In genomic region chr14:24428628-24429394, GRCh38 we compare ENCODE assay signal across 8 cellular contexts. TPM values are rescaled to one million over a fixed set of nuclear protein-coding genes. Genes with fewer than 3 reads are reported as not detected.
DNase-seq lines count a peak whose midpoint lies in the region; ATAC-seq and TF ChIP-seq lines count a peak whose summit lies in the region.

No MANE protein-coding gene starts in this region.

- peaks cover 21% of the 10 kb centered on the region for H3K4me1 ChIP-seq in MM.1S (ENCODE audit: low read length)

- DNase-seq in MM.1S, result no peak
- DNase-seq in neural crest cell (ENCODE audit: low read depth, low spot score), result no peak
- no peak for DNase-seq in kidney glomerular epithelial cell (lab: John Stamatoyannopoulos, UW)
- no peak for DNase-seq in head of caudate nucleus

- no peaks in the 10 kb centered on the region for H3K9me3 ChIP-seq in MM.1S (replicated peaks; ENCODE audit: insufficient read depth, low read length)

- H3K36me3 Mint-ChIP-seq in dendritic cell treated with granulocyte-macrophage colony-stimulating factor and Interleukin-4, amounts not matched to agents 40 ng/mL and 50 ng/mL, for 4 days (ENCODE audit: low read depth), result peaks cover 42% of the 10 kb centered on the region
- H3K36me3 Mint-ChIP-seq in neural crest cell (ENCODE audit: low read depth), result peaks cover 3% of the 10 kb centered on the region

- H2AFZ ChIP-seq in MM.1S (ENCODE audit: low read length), result no peak overlapping the region

- H3K4me1 Mint-ChIP-seq in dendritic cell treated with granulocyte-macrophage colony-stimulating factor and Interleukin-4, amounts not matched to agents 40 ng/mL and 50 ng/mL, for 4 days (ENCODE audit: low read depth), result peaks cover 64% of the 10 kb centered on the region
- peaks cover 18% of the 10 kb centered on the region for H3K4me1 Mint-ChIP-seq in neural crest cell

- peak overlapping the region; percentile 97 for H3K27ac Mint-ChIP-seq in dendritic cell treated with granulocyte-macrophage colony-stimulating factor and Interleukin-4, amounts not matched to agents 40 ng/mL and 50 ng/mL, for 4 days
- H3K27ac Mint-ChIP-seq in neural crest cell (ENCODE audit: unreplicated experiment), result no peak overlapping the region

- H4K20me1 ChIP-seq in MM.1S (ENCODE audit: insufficient read depth, low read length), result no peaks in the 10 kb centered on the region

- peak overlapping the region; percentile 79 for H3K4me2 ChIP-seq in MM.1S (ENCODE audit: low read depth, low read length)

- H3K9ac ChIP-seq in MM.1S (ENCODE audit: low read length), result peak overlapping the region; percentile 94

- H3K36me3 ChIP-seq in MM.1S (replicated peaks; ENCODE audit: insufficient read depth, low read length), result no peaks in the 10 kb centered on the region

- peaks cover 23% of the 10 kb centered on the region for H3K79me2 ChIP-seq in MM.1S (ENCODE audit: low read length)

- no peaks in the 10 kb centered on the region for H3K9me2 ChIP-seq in MM.1S (replicated peaks; ENCODE audit: insufficient read depth, low read length)

- H3K4me3 Mint-ChIP-seq in dendritic cell treated with granulocyte-macrophage colony-stimulating factor and Interleukin-4, amounts not matched to agents 40 ng/mL and 50 ng/mL, for 4 days, result no peak overlapping the region
- peak overlapping the region; percentile 79 for H3K4me3 Mint-ChIP-seq in neural crest cell

- peak overlapping the region; percentile 61 for H3K4me3 ChIP-seq in MM.1S (ENCODE audit: low read length)

- no peaks in the 10 kb centered on the region for H3K27me3 ChIP-seq in MM.1S (replicated peaks; ENCODE audit: insufficient read depth, low read length)

- TF ChIP-seq CTCF in C4-2B (conservative IDR thresholded peaks at IDR 0.05) (no peak), MM.1S (IDR thresholded peaks at IDR 0.05; ENCODE audit: low read length) (no peak), neural crest cell (conservative IDR thresholded peaks at IDR 0.05) (no peak)

- H3K27me3 Mint-ChIP-seq in dendritic cell treated with granulocyte-macrophage colony-stimulating factor and Interleukin-4, amounts not matched to agents 40 ng/mL and 50 ng/mL, for 4 days, result peaks cover 7% of the 10 kb centered on the region
- H3K27me3 Mint-ChIP-seq in neural crest cell (ENCODE audit: low read depth), result peaks cover 7% of the 10 kb centered on the region

- no peaks in the 10 kb centered on the region for H3K9me3 Mint-ChIP-seq in dendritic cell treated with granulocyte-macrophage colony-stimulating factor and Interleukin-4, amounts not matched to agents 40 ng/mL and 50 ng/mL, for 4 days
- no peaks in the 10 kb centered on the region for H3K9me3 Mint-ChIP-seq in neural crest cell

- H3K27ac ChIP-seq in C4-2B, result peak overlapping the region; percentile 74
- H3K27ac ChIP-seq in MM.1S (ENCODE audit: low read length), result no peak overlapping the region

- peaks cover 18% of the 10 kb centered on the region for H3F3A ChIP-seq in MM.1S (ENCODE audit: insufficient read depth, low read length)

- no peak for ATAC-seq in GM18498 (IDR thresholded peaks at IDR 0.05; ENCODE audit: unreplicated experiment)
- ATAC-seq in HG03457 (IDR thresholded peaks at IDR 0.05; ENCODE audit: unreplicated experiment), result no peak

- intact Hi-C loops in dendritic cell treated with granulocyte-macrophage colony-stimulating factor and Interleukin-4, amounts not matched to agents 40 ng/mL and 50 ng/mL, for 4 days (cut with micrococcal nuclease), result no loop called here
- intact Hi-C loops in head of caudate nucleus (cut with DNase I), result no loop called here

RNA-seq across cellular contexts. Expression of gene CBLN3, which starts 0.7 kb away (rescaled TPM):
- 0.86 and 1.0 TPM in 2 replicates for total RNA-seq in neural crest cell

RNA-seq across cellular contexts. Expression of gene KHNYN, which starts 0.9 kb away (rescaled TPM):
- total RNA-seq in neural crest cell, result 49.3 and 52.3 TPM in 2 replicates

RNA-seq across cellular contexts. Expression of gene SDR39U1, which starts 13.8 kb away (rescaled TPM):
- 64.6 and 76.7 TPM in 2 replicates for total RNA-seq in neural crest cell

RNA-seq across cellular contexts. Expression of gene NYNRIN, which starts 30.0 kb away (rescaled TPM):
- total RNA-seq in neural crest cell, result 10.3 and 10.4 TPM in 2 replicates
